ENCODE assay signal across 24 cellular contexts in the genomic region with DNA sequence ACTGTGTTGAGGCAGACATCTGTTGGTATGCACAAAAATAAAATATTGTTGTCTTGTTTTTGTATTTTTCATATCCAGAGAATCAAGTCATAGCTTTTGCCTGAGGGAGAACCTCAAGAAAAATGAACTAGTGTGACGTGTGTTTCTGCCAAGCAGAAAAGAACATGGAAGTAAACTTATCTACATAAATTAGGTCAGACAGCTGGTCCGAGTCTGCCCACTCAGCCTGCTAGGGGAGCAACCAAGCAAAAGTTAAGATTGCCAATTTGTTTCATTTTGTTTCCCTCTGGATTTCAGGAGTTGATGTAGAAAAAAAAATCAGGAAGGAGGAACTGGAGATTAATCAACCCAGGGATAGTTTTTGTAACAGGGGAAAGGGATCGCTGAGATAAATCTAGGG.
"Had no signal": no experiment of that assay in that cellular context is flagged by ENCODE, and none has a peak within 500 bp of the region (broad histone marks: within the 10 kb centered on the region; RNA-seq: fewer than 3 reads in every experiment).

No MANE protein-coding gene starts in this region.

- H3K4me3 ChIP-seq: ascending aorta, body of pancreas, MG63, Peyer's patch had no signal

- H3K27ac ChIP-seq: ascending aorta, body of pancreas, Peyer's patch, RWPE1 had no signal

- H3K27me3 ChIP-seq: ascending aorta, body of pancreas, MG63, Peyer's patch had no signal

- H3K36me3 ChIP-seq: ascending aorta, MG63, Peyer's patch had no signal

- H3K9me3 ChIP-seq: ascending aorta, body of pancreas, MG63, Peyer's patch had no signal

- ATAC-seq: activated CD8-positive, alpha-beta memory T cell treated with anti-CD3 and anti-CD28 coated beads, Interleukin-2, amount 10 ng/mL, durations not matched to agents 7 days and 5 days; body of pancreas; WTC11 had no signal

- DNase-seq: activated CD4-positive, alpha-beta T cell treated with anti-CD3 and anti-CD28 coated beads for 48 hours; activated CD4-positive, alpha-beta T cell treated with anti-CD3 and anti-CD28 coated beads, Interleukin-2, amount 50 U/mL, for 48 hours; activated CD4-positive, CD25-positive, alpha-beta regulatory T cell treated with anti-CD3 and anti-CD28 coated beads, Interleukin-2, amount 50 U/mL, for 72 hours; activated CD8-positive, alpha-beta memory T cell treated with anti-CD3 and anti-CD28 coated beads, Interleukin-2, amount 10 ng/mL, durations not matched to agents 7 days and 5 days; activated effector memory CD4-positive, alpha-beta T cell treated with Interleukin-2 at 50 U/mL for 16 hours; activated naive CD4-positive, alpha-beta T cell; activated T-cell treated with anti-CD3 and anti-CD28 coated beads, Interleukin-2, amount 50 U/mL, for 24 hours; amniotic stem cell; body of pancreas; KG1; MG63; MV-4-11; NCI-H1092 treated with DMSO at 0.1 percent for 48 hours; NCI-H1417 treated with DMSO at 0.1 percent for 48 hours; NCI-H1694 treated with DMSO at 0.1 percent for 48 hours; NCI-H2029 treated with DMSO at 0.1 percent for 48 hours; NCI-H345; NCI-H524; Peyer's patch; SHP77 treated with DMSO at 0.1 percent for 48 hours; T-helper 9 cell had no signal

- H3K4me1 ChIP-seq: ascending aorta, body of pancreas, Peyer's patch had no signal
